In genomic region chr1:218164930-218165686, GRCh38 we compare ENCODE assay signal across 9 cellular contexts.
DNase-seq lines count a peak whose midpoint lies in the region; ATAC-seq and TF ChIP-seq lines count a peak whose summit lies in the region.
"Had no signal": no experiment of that assay in that cellular context is flagged by ENCODE, and none has a peak within 500 bp of the region (broad histone marks: within the 10 kb centered on the region; RNA-seq: fewer than 3 reads in every experiment).

No MANE protein-coding gene starts in this region.

- no peaks in the 10 kb centered on the region for H3K36me3 Mint-ChIP-seq in T-helper 17 cell (ENCODE audit: low read depth)
- H3K36me3 Mint-ChIP-seq in natural killer cell: peaks cover 7% of the 10 kb centered on the region

- no peak for TF ChIP-seq CTCF in esophagus muscularis mucosa (IDR thresholded peaks at IDR 0.05)
- no peak for TF ChIP-seq CTCF in natural killer cell (IDR thresholded peaks at IDR 0.05)

- H3K9me3 ChIP-seq in T-helper 17 cell (ENCODE audit: control insufficient read depth, low read length, poor library complexity, severe bottlenecking) (no peaks in the 10 kb centered on the region), esophagus muscularis mucosa (no peaks in the 10 kb centered on the region)
- H3K9me3 ChIP-seq: adrenal gland had no signal

- H3K27me3 ChIP-seq in esophagus muscularis mucosa: peaks cover 0 to 67% (median 11%) of the 10 kb centered on the region in 4 donors

- no peak overlapping the region for H3K27ac Mint-ChIP-seq in T-helper 17 cell
- H3K27ac Mint-ChIP-seq in natural killer cell: no peak overlapping the region

- H3K4me3 ChIP-seq in esophagus muscularis mucosa: peak overlapping the region; percentile 66 to 70 (median 68)

- H3K27me3 Mint-ChIP-seq in T-helper 17 cell (peaks cover 50% of the 10 kb centered on the region), natural killer cell (ENCODE audit: low read depth in 2 of 2) (peaks cover 27 to 31% of the 10 kb centered on the region in 2 donors)

- H3K27ac ChIP-seq in esophagus muscularis mucosa (replicated peaks in 1 of 4): peak overlapping the region; percentile 79 to 93 (median 90)
- H3K27ac ChIP-seq: adrenal gland had no signal

- under 1% methylated on average over 46 of the region's 79 CpGs for WGBS in esophagus muscularis mucosa

- ATAC-seq in HG03039 (IDR thresholded peaks at IDR 0.05; ENCODE audit: unreplicated experiment) (peak; percentile 45), T-helper 17 cell (peak; percentile 36), natural killer cell (no peak), HG03457 (IDR thresholded peaks at IDR 0.05; ENCODE audit: unreplicated experiment) (no peak)

- intact Hi-C loops in esophagus muscularis mucosa (cut with DNase I): no loop called here
- intact Hi-C loops in natural killer cell (cut with micrococcal nuclease): no loop called here

- H3K36me3 ChIP-seq in esophagus muscularis mucosa: no peaks in the 10 kb centered on the region
- H3K36me3 ChIP-seq: adrenal gland had no signal

- H3K4me1 ChIP-seq in esophagus muscularis mucosa: peaks cover 3 to 30% (median 28%) of the 10 kb centered on the region in 4 donors

- no peak for TF ChIP-seq POLR2A in esophagus muscularis mucosa (IDR thresholded peaks at IDR 0.05; ENCODE audit: low read depth)

- peak; percentile 3 to 7 for DNase-seq in activated CD4-positive, alpha-beta T cell treated with anti-CD3 and anti-CD28 coated beads for 4 hours
- no peak for DNase-seq in activated CD4-positive, alpha-beta T cell treated with anti-CD3 and anti-CD28 coated beads for 1 hour
- DNase-seq in T-helper 17 cell (peak in 1 of 3 donors; percentile 9), esophagus muscularis mucosa (ENCODE audit: extremely low spot score) (no peak), natural killer cell (no peak)
- no peak for DNase-seq in activated effector memory CD4-positive, alpha-beta T cell treated with anti-CD3 and anti-CD28 coated beads, Interleukin-2, amount 50 U/mL, for 16 hours

- TF ChIP-seq EP300 in esophagus muscularis mucosa (IDR thresholded peaks at IDR 0.05): no peak

- peaks cover 10% of the 10 kb centered on the region for H3K4me1 Mint-ChIP-seq in T-helper 17 cell
- peaks cover 5 to 13% of the 10 kb centered on the region in 2 donors for H3K4me1 Mint-ChIP-seq in natural killer cell

- no peaks in the 10 kb centered on the region for H3K9me3 Mint-ChIP-seq in natural killer cell

- H3K4me3 Mint-ChIP-seq in T-helper 17 cell: peak overlapping the region; percentile 90
- peak overlapping the region; percentile 9 for H3K4me3 Mint-ChIP-seq in natural killer cell

Comparison
In these comparisons a context has a peak if more than half of its experiments do, and no peak if none do; other contexts are left out.
1. DNase-seq: peak in activated CD4-positive, alpha-beta T cell treated with anti-CD3 and anti-CD28 coated beads for 4 hours (2 of 2); none in activated CD4-positive, alpha-beta T cell treated with anti-CD3 and anti-CD28 coated beads for 1 hour (single experiment), esophagus muscularis mucosa (single experiment), natural killer cell (single experiment) and activated effector memory CD4-positive, alpha-beta T cell treated with anti-CD3 and anti-CD28 coated beads, Interleukin-2, amount 50 U/mL, for 16 hours (single experiment).
2. ATAC-seq: peak in HG03039 (single experiment) and T-helper 17 cell (single experiment); none in natural killer cell (0 of 3) and HG03457 (single experiment).